In the genomic region with DNA sequence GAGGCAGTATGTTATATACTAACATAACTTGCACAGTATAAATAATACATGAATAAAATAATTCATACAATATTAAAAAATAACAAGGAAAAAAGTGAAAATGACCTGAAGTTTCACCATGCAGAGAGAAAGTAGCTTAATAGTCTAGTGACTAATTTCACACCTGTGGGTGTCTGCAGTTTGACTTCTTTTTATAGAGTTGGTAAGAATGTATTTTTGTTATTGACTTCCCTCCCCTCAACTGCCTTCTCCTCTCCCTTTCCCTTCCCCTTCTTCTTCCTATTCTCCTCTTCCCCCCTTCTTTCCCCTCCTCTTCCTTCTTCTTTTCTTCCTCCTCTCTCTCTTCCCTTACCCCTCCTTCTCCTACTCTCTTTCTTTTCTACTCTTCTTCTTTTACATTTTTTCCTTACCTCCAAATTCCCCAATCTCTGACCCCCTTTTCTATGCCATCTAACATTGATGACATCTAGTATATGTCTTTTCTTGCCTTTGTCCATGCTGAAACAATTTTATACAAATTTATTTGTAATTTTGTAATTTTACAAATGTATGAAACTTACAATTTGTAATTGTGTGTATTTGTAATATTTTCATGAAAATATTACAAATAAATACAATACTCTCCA, we compare ENCODE assay signal across 1 cellular context.
TF ChIP-seq lines count a peak whose summit lies in the region.

No MANE protein-coding gene starts in this region.

TF ChIP-seq in A549, 52 proteins besides CTCF, POLR2A, EP300 and RAD21 (continued from another document):
- TF ChIP-seq, protein P1, sequence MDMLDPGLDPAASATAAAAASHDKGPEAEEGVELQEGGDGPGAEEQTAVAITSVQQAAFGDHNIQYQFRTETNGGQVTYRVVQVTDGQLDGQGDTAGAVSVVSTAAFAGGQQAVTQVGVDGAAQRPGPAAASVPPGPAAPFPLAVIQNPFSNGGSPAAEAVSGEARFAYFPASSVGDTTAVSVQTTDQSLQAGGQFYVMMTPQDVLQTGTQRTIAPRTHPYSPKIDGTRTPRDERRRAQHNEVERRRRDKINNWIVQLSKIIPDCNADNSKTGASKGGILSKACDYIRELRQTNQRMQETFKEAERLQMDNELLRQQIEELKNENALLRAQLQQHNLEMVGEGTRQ (IDR thresholded peaks at IDR 0.05) = no peak
- TF ChIP-seq, protein P2, sequence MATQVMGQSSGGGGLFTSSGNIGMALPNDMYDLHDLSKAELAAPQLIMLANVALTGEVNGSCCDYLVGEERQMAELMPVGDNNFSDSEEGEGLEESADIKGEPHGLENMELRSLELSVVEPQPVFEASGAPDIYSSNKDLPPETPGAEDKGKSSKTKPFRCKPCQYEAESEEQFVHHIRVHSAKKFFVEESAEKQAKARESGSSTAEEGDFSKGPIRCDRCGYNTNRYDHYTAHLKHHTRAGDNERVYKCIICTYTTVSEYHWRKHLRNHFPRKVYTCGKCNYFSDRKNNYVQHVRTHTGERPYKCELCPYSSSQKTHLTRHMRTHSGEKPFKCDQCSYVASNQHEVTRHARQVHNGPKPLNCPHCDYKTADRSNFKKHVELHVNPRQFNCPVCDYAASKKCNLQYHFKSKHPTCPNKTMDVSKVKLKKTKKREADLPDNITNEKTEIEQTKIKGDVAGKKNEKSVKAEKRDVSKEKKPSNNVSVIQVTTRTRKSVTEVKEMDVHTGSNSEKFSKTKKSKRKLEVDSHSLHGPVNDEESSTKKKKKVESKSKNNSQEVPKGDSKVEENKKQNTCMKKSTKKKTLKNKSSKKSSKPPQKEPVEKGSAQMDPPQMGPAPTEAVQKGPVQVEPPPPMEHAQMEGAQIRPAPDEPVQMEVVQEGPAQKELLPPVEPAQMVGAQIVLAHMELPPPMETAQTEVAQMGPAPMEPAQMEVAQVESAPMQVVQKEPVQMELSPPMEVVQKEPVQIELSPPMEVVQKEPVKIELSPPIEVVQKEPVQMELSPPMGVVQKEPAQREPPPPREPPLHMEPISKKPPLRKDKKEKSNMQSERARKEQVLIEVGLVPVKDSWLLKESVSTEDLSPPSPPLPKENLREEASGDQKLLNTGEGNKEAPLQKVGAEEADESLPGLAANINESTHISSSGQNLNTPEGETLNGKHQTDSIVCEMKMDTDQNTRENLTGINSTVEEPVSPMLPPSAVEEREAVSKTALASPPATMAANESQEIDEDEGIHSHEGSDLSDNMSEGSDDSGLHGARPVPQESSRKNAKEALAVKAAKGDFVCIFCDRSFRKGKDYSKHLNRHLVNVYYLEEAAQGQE (IDR thresholded peaks at IDR 0.05) = no peak
- no peak for TF ChIP-seq FOXS1 (CRISPR knock-in tag; IDR thresholded peaks at IDR 0.05)
- no peak for TF ChIP-seq TP53 (CRISPR knock-in tag; IDR thresholded peaks at IDR 0.05)
- no peak for TF ChIP-seq RFX5 (IDR thresholded peaks at IDR 0.05)
- TF ChIP-seq SMC3 (IDR thresholded peaks at IDR 0.05) = no peak
- no peak for TF ChIP-seq JUN (IDR thresholded peaks at IDR 0.05)
- TF ChIP-seq EHMT2 (IDR thresholded peaks at IDR 0.05; ENCODE audit: low read depth) = no peak
- TF ChIP-seq BHLHE40 (IDR thresholded peaks at IDR 0.05; ENCODE audit: low read depth, low read length) = no peak
- no peak for TF ChIP-seq ZNF302 (CRISPR knock-in tag; IDR thresholded peaks at IDR 0.05)
- no peak for TF ChIP-seq ZC3H11A (IDR thresholded peaks at IDR 0.05)
- no peak for TF ChIP-seq RNF2 (IDR thresholded peaks at IDR 0.05; ENCODE audit: borderline replicate concordance, low read depth)
- TF ChIP-seq GATA3 (IDR thresholded peaks at IDR 0.05; ENCODE audit: borderline replicate concordance) = no peak
